In the genomic region with DNA sequence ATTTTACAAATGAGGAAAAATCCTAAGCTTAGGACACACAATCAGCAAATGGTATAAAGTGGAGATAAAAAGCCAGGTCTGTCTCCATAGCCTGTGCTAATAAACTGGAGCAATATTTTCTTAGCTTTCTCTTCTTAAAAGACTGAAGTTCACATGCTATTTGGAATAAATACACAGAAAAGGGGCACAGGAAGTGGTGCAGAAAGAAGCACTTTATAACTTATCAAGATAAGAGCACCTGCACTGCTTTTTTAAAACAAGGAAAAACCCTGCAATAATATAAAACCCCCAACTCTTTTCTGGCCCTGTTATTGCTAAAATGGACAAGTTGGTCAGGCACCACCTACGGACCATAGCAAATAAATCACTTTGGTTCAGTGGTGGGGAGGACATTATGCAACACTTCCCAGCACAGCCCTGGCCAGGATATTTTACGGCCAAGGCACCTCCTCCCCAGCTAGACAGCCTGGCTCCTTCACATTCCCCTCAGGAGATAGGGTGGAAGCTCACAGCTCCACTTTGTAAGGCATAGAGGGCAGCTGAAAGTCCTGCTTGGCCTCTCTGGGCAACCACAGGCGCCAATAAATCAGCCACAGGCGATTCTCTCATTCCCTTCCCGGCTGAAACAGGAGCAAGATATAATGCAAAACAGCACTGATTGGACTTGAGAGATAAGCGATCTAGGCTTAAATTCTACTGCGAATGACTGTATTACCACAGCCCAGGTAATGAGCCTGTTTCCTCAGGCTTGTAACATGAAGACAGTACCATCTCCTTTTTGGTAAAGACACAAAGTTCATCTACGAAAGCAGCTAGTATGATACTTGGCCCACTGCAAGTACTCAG, we compare ENCODE assay signal across 8 cellular contexts. TPM values are rescaled to one million over a fixed set of nuclear protein-coding genes. Genes with fewer than 3 reads are reported as not detected.
DNase-seq lines count a peak whose midpoint lies in the region; ATAC-seq and TF ChIP-seq lines count a peak whose summit lies in the region.

No MANE protein-coding gene starts in this region.

- no peaks in the 10 kb centered on the region for H3K9me3 ChIP-seq in MG63
- no peaks in the 10 kb centered on the region for H3K9me3 ChIP-seq in iPS-20b (ENCODE audit: insufficient read depth, low read depth, low read length)
- H3K9me3 ChIP-seq in spleen: no peaks in the 10 kb centered on the region

- H3K4me3 ChIP-seq in MG63 (peak overlapping the region; percentile 78), iPS-20b (ENCODE audit: low read length) (peak overlapping the region; percentile 96; the same call in 1 of the 2 replicates), spleen (peak overlapping the region in 6 of 8 donors; percentile 11 to 88 (median 80))

- WGBS in adipose tissue, 3 donors: 24 to 36% (median 33%) methylated on average over 8 of the region's 8 CpGs
- WGBS in spleen, 5 donors: 35 to 39% (median 36%) methylated on average over 8 of the region's 8 CpGs

- TF ChIP-seq POLR2A in spleen (IDR thresholded peaks at IDR 0.05): no peak

- intact Hi-C loops in spleen (cut with DNase I; ENCODE audit: low total_unique reads): no loop called here

- 0 out of 2 replicates have a peak overlapping the region, but pooled peaks have one; percentile 6 for H3K9ac ChIP-seq in iPS-20b (ENCODE audit: low read depth, low read length)

- no peak for ATAC-seq in HG03439 (IDR thresholded peaks at IDR 0.05; ENCODE audit: unreplicated experiment)

- H3K4me1 ChIP-seq in iPS-20b (ENCODE audit: insufficient read depth, low read length) (peaks cover 14% of the 10 kb centered on the region), spleen (peaks cover 27 to 80% (median 52%) of the 10 kb centered on the region in 6 donors)

- H3K36me3 ChIP-seq in MG63 (no peaks in the 10 kb centered on the region; the same call in 1 of the 2 replicates), iPS-20b (ENCODE audit: insufficient read depth, low read depth, low read length) (peaks cover 11% of the 10 kb centered on the region; the same call in 1 of the 2 replicates), spleen (peaks cover 0 to 20% (median 7%) of the 10 kb centered on the region in 6 donors)

- no peak for TF ChIP-seq CTCF in spleen (IDR thresholded peaks at IDR 0.05 in 8 of 11, conservative IDR thresholded peaks at IDR 0.05 in 3 of 11)

- H3K27ac ChIP-seq in adipose tissue (ENCODE audit: low read depth, low read length) (peak overlapping the region; percentile 63), iPS-20b (ENCODE audit: low read length) (no peak overlapping the region), spleen (peak overlapping the region; percentile 99 to 100 (median 99))

- H3K27me3 ChIP-seq in MG63: no peaks in the 10 kb centered on the region
- H3K27me3 ChIP-seq in iPS-20b (ENCODE audit: insufficient read depth, low read length): no peaks in the 10 kb centered on the region
- no peaks in the 10 kb centered on the region for H3K27me3 ChIP-seq in spleen (replicated peaks in 1 of 7)

- DNase-seq in GF-D8 (lab: John Stamatoyannopoulos, UW): peak; percentile 0
- DNase-seq in MG63: peak; percentile 63
- DNase-seq in spleen: no peak
- DNase-seq in DMS114 treated with DMSO at 0.1 percent for 48 hours (lab: John Stamatoyannopoulos, UW; ENCODE audit: unreplicated experiment): no peak
- no peak for DNase-seq in NCI-H1092 treated with DMSO at 0.1 percent for 48 hours (lab: John Stamatoyannopoulos, UW)

RNA-seq across cellular contexts. Expression of gene ZBTB25, which starts 2.1 kb away (rescaled TPM):
- 0.57 and 1.6 TPM in 2 replicates for total RNA-seq in MG63 (2014; rRNA removed; shearing (Covaris generic); ENCODE audit: low replicate concordance)
- polyA plus RNA-seq in adipose tissue (1 to 10 TPM; 2.6 to 4.0 (median 3.8) TPM), spleen (1 to 10 TPM; 5.0 to 5.7 (median 5.5) TPM)
- 10 to 100 TPM; 14.7 to 27.5 (median 21.3) TPM for total RNA-seq in spleen

RNA-seq across cellular contexts. Expression of gene ZBTB1, which starts 3.0 kb away (rescaled TPM):
- 16.8 and 28.1 TPM in 2 replicates for total RNA-seq in MG63 (2014; rRNA removed; shearing (Covaris generic); ENCODE audit: low replicate concordance)
- polyA plus RNA-seq in adipose tissue (10 to 100 TPM in 2 of 3 donors, 1 to 10 TPM in 1; 7.8 to 21.0 (median 19.3) TPM), spleen (10 to 100 TPM; 25.4 to 31.3 (median 27.5) TPM)
- total RNA-seq in spleen: 10 to 100 TPM; 51.7 to 84.2 (median 66.9) TPM

RNA-seq across cellular contexts. Expression of gene AKAP5, which starts 36.2 kb away (rescaled TPM):
- 0.10 TPM in 1 of 2 replicates, not detected in the other for total RNA-seq in MG63 (2014; rRNA removed; shearing (Covaris generic); ENCODE audit: low replicate concordance)
- polyA plus RNA-seq in adipose tissue: under 1 TPM; 0.06 to 0.16 (median 0.11) TPM
- 1 to 10 TPM in 5 of 7 donors, under 1 TPM in 2; 0.76 to 3.7 (median 1.8) TPM for total RNA-seq in spleen
- under 1 TPM; 0.39 to 0.58 (median 0.56) TPM for polyA plus RNA-seq in spleen

RNA-seq across cellular contexts. Expression of gene HSPA2, which starts 39.0 kb away (rescaled TPM):
- total RNA-seq in MG63 (2014; rRNA removed; shearing (Covaris generic); ENCODE audit: low replicate concordance): 5.2 and 7.1 TPM in 2 replicates
- polyA plus RNA-seq in adipose tissue (1 to 10 TPM; 2.9 to 7.3 (median 6.0) TPM), spleen (10 to 100 TPM in 1 of 3 donors, 1 to 10 TPM in 2; 3.9 to 10.8 (median 6.0) TPM)
- total RNA-seq in spleen: 10 to 100 TPM; 15.2 to 53.8 (median 31.4) TPM

RNA-seq across cellular contexts. Expression of gene PPP1R36, which starts 48.2 kb away (rescaled TPM):
- total RNA-seq in MG63 (2014; rRNA removed; shearing (Covaris generic); ENCODE audit: low replicate concordance): not detected in 2 replicates
- polyA plus RNA-seq in adipose tissue (1 to 10 TPM in 2 of 3 donors, under 1 TPM in 1; 0.89 to 7.9 (median 1.0) TPM), spleen (under 1 TPM; 0.26 to 0.48 (median 0.36) TPM)
- total RNA-seq in spleen: 1 to 10 TPM in 2 of 7 donors, under 1 TPM in 3, not detected in 2; 0.30 to 1.1 (median 0.72) TPM

Comparison
In these comparisons a context has a peak if more than half of its experiments do, and no peak if none do; other contexts are left out.
1. DNase-seq: peak in GF-D8 (single experiment) and MG63 (single experiment); none in spleen (single experiment), DMS114 treated with DMSO at 0.1 percent for 48 hours (single experiment) and NCI-H1092 treated with DMSO at 0.1 percent for 48 hours (single experiment).
2. Peak in every context shown above with its lines, with median percentiles within 50 percentile points of each other: H3K4me3 ChIP-seq.